17 cellular contexts compared by ENCODE assay signal in the genomic region with DNA sequence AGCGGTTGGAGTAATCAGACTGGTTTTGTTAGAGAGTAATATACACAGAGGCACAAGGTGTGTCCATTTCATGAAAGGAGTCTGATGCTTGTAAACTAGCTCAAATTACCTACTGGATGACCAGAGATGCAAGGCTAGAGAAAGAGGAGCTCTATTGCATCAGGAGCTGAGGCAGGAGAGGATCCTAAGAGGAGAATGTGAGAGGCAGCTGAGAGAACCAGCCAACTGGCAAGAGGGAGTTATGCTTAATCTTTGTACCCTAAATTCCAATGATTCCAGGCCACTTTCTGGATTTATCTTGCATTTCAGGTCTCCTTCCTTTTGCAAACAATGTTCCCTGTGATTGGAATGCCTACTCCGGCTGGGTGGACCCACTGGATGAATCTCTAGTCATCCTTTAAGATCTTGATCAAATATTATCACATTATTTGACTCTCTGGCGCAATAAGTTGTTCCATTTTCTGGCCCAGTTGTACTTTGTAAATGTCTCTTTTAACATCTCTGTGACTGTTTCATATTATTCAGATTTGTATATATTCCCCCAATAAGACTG. TPM values are rescaled to one million over a fixed set of nuclear protein-coding genes. Genes with fewer than 3 reads are reported as not detected.
DNase-seq lines count a peak whose midpoint lies in the region; ATAC-seq, FAIRE-seq and TF ChIP-seq lines count a peak whose summit lies in the region.
"Had no signal": no experiment of that assay in that cellular context is flagged by ENCODE, and none has a peak within 500 bp of the region (broad histone marks: within the 10 kb centered on the region; RNA-seq: fewer than 3 reads in every experiment).

No MANE protein-coding gene starts in this region.

- H3K27me3 ChIP-seq in IMR-90 (ENCODE audit: control insufficient read depth, insufficient read depth, low read length) (no peaks in the 10 kb centered on the region), HepG2 (ENCODE audit: control insufficient read depth in 1 of 2, insufficient read depth in 2 of 2, low read length in 2 of 2) (no peaks in the 10 kb centered on the region)

- no peak overlapping the region for H3K4ac ChIP-seq in IMR-90 (ENCODE audit: low read depth, low read length)

- H2AFZ ChIP-seq in IMR-90 (replicated peaks; ENCODE audit: low read length, poor library complexity) (no peak overlapping the region), HepG2 (ENCODE audit: low read length) (no peak overlapping the region)

- H3K9ac ChIP-seq in IMR-90 (ENCODE audit: low read depth, low read length) (no peak overlapping the region), HepG2 (ENCODE audit: insufficient read depth, low read depth, low read length) (no peak overlapping the region; the same call in 1 of the 2 replicates)

- H3K4me2 ChIP-seq in IMR-90 (ENCODE audit: low read depth, low read length) (no peak overlapping the region), HepG2 (ENCODE audit: low read depth, low read length) (peak overlapping the region; percentile 59)

- H3K56ac ChIP-seq in IMR-90 (ENCODE audit: extremely low read depth, insufficient read depth, low read length) = no peak overlapping the region

- H2BK15ac ChIP-seq in IMR-90 (ENCODE audit: low read depth, low read length) = no peak overlapping the region

- H3K36me3 ChIP-seq in IMR-90 (ENCODE audit: control insufficient read depth, insufficient read depth, low read length) = no peaks in the 10 kb centered on the region
- H3K36me3 ChIP-seq in HepG2 (replicated peaks in 1 of 2; ENCODE audit: control insufficient read depth in 1 of 2, insufficient read depth in 2 of 2, low read length in 2 of 2) = no peaks in the 10 kb centered on the region

- no peak overlapping the region for H2AK5ac ChIP-seq in IMR-90 (ENCODE audit: low read depth, low read length)

- no peak overlapping the region for H2BK20ac ChIP-seq in IMR-90 (ENCODE audit: low read depth, low read length)

- peak; percentile 42 for DNase-seq in AG10803 (ENCODE audit: low read depth)
- peak; percentile 30 for DNase-seq in IMR-90
- peak; percentile 24 for DNase-seq in amniotic epithelial cell (ENCODE audit: low read depth)
- DNase-seq in HepG2 (ENCODE audit: low spot score) = peak; percentile 94
- DNase-seq in NCI-H774 (lab: John Stamatoyannopoulos, UW) = no peak
- DNase-seq in NCI-H1694 treated with DMSO at 0.1 percent for 48 hours (lab: John Stamatoyannopoulos, UW) = no peak
- no peak for DNase-seq in activated effector memory CD4-positive, alpha-beta T cell treated with anti-CD3 and anti-CD28 coated beads, Interleukin-2, amount 50 U/mL, for 16 hours
- DNase-seq: activated CD4-positive, alpha-beta T cell treated with anti-CD3 and anti-CD28 coated beads for 36 hours; DMS79 treated with DMSO at 0.1 percent for 48 hours; hypothalamus; NCI-H1048; posterior cingulate gyrus; stimulated activated CD4-positive, alpha-beta T cell treated with anti-CD3 and anti-CD28 coated beads, Interleukin-2, amount 100 ng/mL, for 24 hours; T-cell had no signal

- TF ChIP-seq RAD21 in IMR-90 (IDR thresholded peaks at IDR 0.05; ENCODE audit: low read length) (no peak), HepG2 (CRISPR knock-in tag; IDR thresholded peaks at IDR 0.05) (no peak)

- H3K9me1 ChIP-seq in IMR-90 (ENCODE audit: insufficient read depth, low read length) = no peaks in the 10 kb centered on the region

- H4K20me1 ChIP-seq in IMR-90 (ENCODE audit: insufficient read depth, low read length) (no peaks in the 10 kb centered on the region), HepG2 (ENCODE audit: insufficient read depth, low read length) (no peaks in the 10 kb centered on the region)

- intact Hi-C loops in IMR-90 (cut with micrococcal nuclease) = no loop called here
- intact Hi-C loops in HepG2 (cut with micrococcal nuclease; ENCODE audit: unreplicated experiment) = loop anchor here (1.0 to 5.0 kb wide), 2 partner anchors 19 to 58 kb away; partner anchors contain the start of gene PTPN12

- TF ChIP-seq EP300 in HepG2 (IDR thresholded peaks at IDR 0.05; ENCODE audit: low read depth in 2 of 2, low read length in 2 of 2) = peak in 1 of 2 experiments; percentile 62; a peak in 2 of 4 replicates
- TF ChIP-seq EP300 in HepG2 (CRISPR knock-in tag; IDR thresholded peaks at IDR 0.05; ENCODE audit: borderline replicate concordance) = peak; percentile 27; the same call in 1 of the 2 replicates

- BruUV-seq in IMR-90 (replicated peaks; lab: Mats Ljungman, UMichigan) (no TSS peak), HepG2 (replicated peaks; lab: Mats Ljungman, UMichigan) (no TSS peak)

- no peak overlapping the region for H2AK9ac ChIP-seq in IMR-90 (replicated peaks; ENCODE audit: low read depth, low read length, poor library complexity)

- CTCF ChIA-PET in IMR-90 (lab: Yijun Ruan, JAX) (no interaction called here), HepG2 (lab: Yijun Ruan, JAX; ENCODE audit: low intra/inter-chr PET ratio, low total read pairs) (no interaction called here)

- dilution Hi-C loops in IMR-90 (cut with HindIII; ENCODE audit: low sequenced_read_pairs, unreplicated experiment) = no loop called here

- H3K79me2 ChIP-seq in HepG2 (ENCODE audit: insufficient read depth, low read length) = no peaks in the 10 kb centered on the region

- POLR2A ChIA-PET in IMR-90 (lab: Charles Lee; ENCODE audit: unreplicated experiment) = no interaction called here
- POLR2A ChIA-PET in HepG2 (lab: Yijun Ruan, JAX) = interaction anchor here (0.6 to 1.3 kb wide), 4 partner anchors 40 to 64 kb away, joined by 3 to 7 read pairs (median 4); partner anchors contain the start of gene PTPN12

- no peaks in the 10 kb centered on the region for H3K9me3 ChIP-seq in IMR-90 (ENCODE audit: control insufficient read depth, insufficient read depth, low read length)
- H3K9me3 ChIP-seq in HepG2 (ENCODE audit: low read length) = no peaks in the 10 kb centered on the region

- no peak overlapping the region for H4K91ac ChIP-seq in IMR-90 (ENCODE audit: insufficient read depth, low read depth, low read length)

- no peak overlapping the region for H3K23ac ChIP-seq in IMR-90 (ENCODE audit: low read depth, low read length)

- no peak overlapping the region for H4K5ac ChIP-seq in IMR-90 (ENCODE audit: low read depth, low read length)

- 80% methylated on average over 1 of the region's 3 CpGs; no CpG with 5 or more reads in 1 of the 2 experiments for WGBS in IMR-90 (ENCODE audit: extremely low coverage in 2 of 2, insufficient read length in 1 of 2), 2 experiments
- 21% methylated on average over 3 of the region's 3 CpGs for WGBS in HepG2 (ENCODE audit: low lambda C conversion rate)

- in situ Hi-C loops in IMR-90 (cut with MboI; ENCODE audit: low sequenced_read_pairs) (no loop called here), HepG2 (cut with HindIII; ENCODE audit: extremely low pct_ligation_motif_present, low pct_unique_long_range_greater_than_20kb) (no loop called here)

- H3K79me1 ChIP-seq in IMR-90 (ENCODE audit: low read depth in 1 of 2, low read length in 2 of 2) = no peaks in the 10 kb centered on the region

- no peak overlapping the region for H4K8ac ChIP-seq in IMR-90 (ENCODE audit: low read depth in 2 of 2, low read length in 2 of 2)

- no peak overlapping the region for H3K27ac ChIP-seq in IMR-90 (ENCODE audit: insufficient read depth, low read length)
- peak overlapping the region; percentile 64 for H3K27ac ChIP-seq in HepG2 (ENCODE audit: extremely low read length, insufficient read depth, low read length)

- no peak overlapping the region for H3K14ac ChIP-seq in IMR-90 (replicated peaks; ENCODE audit: low read depth, low read length)

- no peak overlapping the region for H3K18ac ChIP-seq in IMR-90 (ENCODE audit: low read depth, low read length)

- H3K4me1 ChIP-seq in IMR-90 (ENCODE audit: control insufficient read depth, insufficient read depth, low read length) (0 out of 2 replicates have a peak, but pooled peaks cover 2% of the 10 kb centered on the region), HepG2 (ENCODE audit: insufficient read depth, low read length) (peaks cover 66% of the 10 kb centered on the region)

- peak; percentile 83 for FAIRE-seq in HepG2 (lab: Jason Lieb, UNC)
- FAIRE-seq: GM19239, H54 had no signal

- TF ChIP-seq POLR2A in IMR-90 (IDR thresholded peaks at IDR 0.05; ENCODE audit: low read depth, low read length) (no peak), HepG2 (IDR thresholded peaks at IDR 0.05; ENCODE audit: insufficient read depth in 1 of 2, low read depth in 2 of 2, low read length in 2 of 2) (0 out of 4 replicates have a peak, but pooled peaks of 1 of the 2 experiments have one; percentile 34)

- no peak overlapping the region for H2BK120ac ChIP-seq in IMR-90 (ENCODE audit: low read depth, low read length)

- TF ChIP-seq CTCF in AG10803 (conservative IDR thresholded peaks at IDR 0.05; ENCODE audit: low read length) = no peak
- TF ChIP-seq CTCF in IMR-90 (conservative IDR thresholded peaks at IDR 0.05; ENCODE audit: low read depth, low read length) = no peak
- TF ChIP-seq CTCF in HepG2 (CRISPR knock-in tag; IDR thresholded peaks at IDR 0.05) = no peak

- no peak overlapping the region for H2BK5ac ChIP-seq in IMR-90 (ENCODE audit: low read depth, low read length, poor library complexity, severe bottlenecking)

- H3K4me3 ChIP-seq in AG10803 (ENCODE audit: low read length) (no peak overlapping the region), IMR-90 (ENCODE audit: insufficient read depth, low read depth, low read length) (no peak overlapping the region), HepG2 (replicated peaks in 1 of 3; ENCODE audit: insufficient read depth in 1 of 3, low read depth in 2 of 3, low read length in 3 of 3) (peak overlapping the region in 2 of 3 experiments; percentile 9 to 24; a peak in 3 of 6 replicates)

- ATAC-seq in IMR-90 (ENCODE audit: low read depth) (peak; percentile 53), HepG2 (peak; percentile 96), HG02840 (IDR thresholded peaks at IDR 0.05; ENCODE audit: low FRiP score, unreplicated experiment) (no peak)
- ATAC-seq: activated CD4-positive, alpha-beta T cell treated with anti-CD3 and anti-CD28 coated beads for 36 hours; T-cell had no signal

RNA-seq across cellular contexts. Expression of gene PTPN12, which starts 57.5 kb away (rescaled TPM):
- 24.7 and 32.2 TPM in 2 replicates for total RNA-seq in IMR-90 (2012; rRNA removed)
- 28.7 and 31.0 TPM in 2 replicates for polyA plus RNA-seq in IMR-90 (2012; rRNA removed)
- 5.7 and 6.4 TPM in 2 replicates for polyA plus RNA-seq in IMR-90 (2012; cell fraction: cytosol; rRNA removed)
- polyA plus RNA-seq in IMR-90 (2012; cell fraction: nucleus; rRNA removed; ENCODE audit: low replicate concordance) = 5.1 and 67.4 TPM in 2 replicates
- total RNA-seq in HepG2 (2016; rRNA removed; fragmentation: Illumina TruSeq; extraction: Trizol) = 22.9 and 35.3 TPM in 2 replicates
- total RNA-seq in HepG2 (2016; cell fraction: cytosol; rRNA removed; fragmentation: Illumina TruSeq; extraction: Trizol; ENCODE audit: low read depth) = 32.8 and 40.0 TPM in 2 replicates
- total RNA-seq in HepG2 (2016; cell fraction: insoluble cytoplasmic fraction; rRNA removed; fragmentation: Illumina TruSeq; extraction: Trizol) = 19.5 and 36.3 TPM in 2 replicates
- 48.8 and 51.3 TPM in 2 replicates for total RNA-seq in HepG2 (2016; cell fraction: membrane; rRNA removed; fragmentation: Illumina TruSeq; extraction: Trizol)
- total RNA-seq in HepG2 (2016; cell fraction: nucleus; rRNA removed; fragmentation: Illumina TruSeq; extraction: Trizol) = 44.6 and 48.2 TPM in 2 replicates
- polyA plus RNA-seq in HepG2 (2011; rRNA removed) = 56.7 and 56.8 TPM in 2 replicates
- 27.3 and 39.9 TPM in 2 replicates for polyA plus RNA-seq in HepG2 (2011; cell fraction: cytosol; rRNA removed)
- polyA plus RNA-seq in HepG2 (2011; cell fraction: nucleus; rRNA removed) = 34.8 and 39.2 TPM in 2 replicates
- polyA plus RNA-seq in HepG2 (2012) = 65.6 and 74.1 TPM in 2 replicates
- 16.9 and 18.5 TPM in 2 replicates for polyA plus RNA-seq in HepG2 (2016; cell fraction: cytosol; fragmentation: Illumina TruSeq; extraction: Trizol; ENCODE audit: low read depth)
- 69.5 and 80.0 TPM in 2 replicates for polyA plus RNA-seq in HepG2 (2016; cell fraction: insoluble cytoplasmic fraction; fragmentation: Illumina TruSeq; extraction: Trizol; ENCODE audit: low read depth)
- polyA plus RNA-seq in HepG2 (2016; cell fraction: membrane; fragmentation: Illumina TruSeq; extraction: Trizol; ENCODE audit: low read depth) = 53.8 and 63.6 TPM in 2 replicates
- 74.8 and 90.6 TPM in 2 replicates for polyA plus RNA-seq in HepG2 (2016; cell fraction: nucleus; fragmentation: Illumina TruSeq; extraction: Trizol; ENCODE audit: insufficient read depth, low read depth)
- 18.1 and 19.2 TPM in 2 replicates for polyA minus RNA-seq in HepG2 (2011; rRNA and poly(A)+ RNA removed; ENCODE audit: low replicate concordance)
- 20.2 and 25.3 TPM in 2 replicates for polyA minus RNA-seq in HepG2 (2011; cell fraction: cytosol; rRNA and poly(A)+ RNA removed)
- 88.3 and 89.4 TPM in 2 replicates for polyA minus RNA-seq in HepG2 (2011; cell fraction: nucleus; rRNA and poly(A)+ RNA removed)

Comparison
In these comparisons a context has a peak if more than half of its experiments do, and no peak if none do; other contexts are left out.
1. DNase-seq: peak in AG10803 (single experiment), IMR-90 (single experiment), amniotic epithelial cell (single experiment) and HepG2 (single experiment); none in NCI-H774 (single experiment), NCI-H1694 treated with DMSO at 0.1 percent for 48 hours (single experiment) and activated effector memory CD4-positive, alpha-beta T cell treated with anti-CD3 and anti-CD28 coated beads, Interleukin-2, amount 50 U/mL, for 16 hours (single experiment).
2. H3K4me3 ChIP-seq: peak in HepG2 (2 of 3); none in AG10803 (single experiment) and IMR-90 (single experiment).